In the genomic region with DNA sequence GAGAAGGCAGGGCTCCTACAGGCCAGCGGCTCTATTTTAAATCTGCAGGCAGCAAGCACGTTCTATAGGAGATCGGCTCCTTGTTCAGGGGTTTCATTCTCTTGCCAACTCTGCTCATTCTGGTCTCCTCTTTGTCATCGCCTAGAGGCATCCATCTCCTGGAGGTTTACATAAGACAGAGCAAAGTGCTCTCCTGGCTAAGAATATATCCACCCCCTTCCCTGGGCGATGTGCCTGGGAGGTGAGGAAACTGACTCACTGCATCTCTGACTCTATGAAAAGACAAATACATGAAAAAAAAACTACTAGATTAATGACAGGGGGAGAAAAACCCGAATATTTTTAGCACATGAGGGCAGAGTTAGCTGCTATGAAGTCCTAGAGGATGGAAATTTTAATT, we compare ENCODE assay signal across 15 cellular contexts.
A peak's percentile ranks its signal among the peaks of the same experiment; 100 is the strongest.
DNase-seq lines count a peak whose midpoint lies in the region; TF ChIP-seq lines count a peak whose summit lies in the region.
"Had no signal": no experiment of that assay in that cellular context is flagged by ENCODE, and none has a peak within 500 bp of the region (broad histone marks: within the 10 kb centered on the region; RNA-seq: fewer than 3 reads in every experiment).

No MANE protein-coding gene starts in this region.

- peaks cover 5 to 18% (median 11%) of the 10 kb centered on the region in 5 experiments for H3K9me3 Mint-ChIP-seq in brain

- POLR2A ChIA-PET in AG04449 (lab: Yijun Ruan, JAX) = no interaction called here

- peaks cover 5% of the 10 kb centered on the region for H3K36me3 Mint-ChIP-seq in brain
- H3K36me3 Mint-ChIP-seq: natural killer cell treated with Interleukin-12 subunit alpha and Interleukin-12 subunit beta and Interleukin-15 and Interleukin-18, amount 100 ng/mL, for 72 hours; stimulated activated naive B cell treated with anti-CD40 and anti-IgM and Interleukin-4, amounts not matched to agents 10 μg/mL and 1 μg/mL and 100 μg/mL, for 72 hours had no signal

- peak; percentile 72 for DNase-seq in AG04449 (ENCODE audit: low read depth, low spot score)
- peak; percentile 46 for DNase-seq in HS-5 (ENCODE audit: low read depth)
- peak; percentile 69 for DNase-seq in inferior parietal cortex (ENCODE audit: extremely low spot score)
- DNase-seq in NOMO-1 (lab: John Stamatoyannopoulos, UW; ENCODE audit: unreplicated experiment in 2 of 2) = no peak
- no peak for DNase-seq in SIG-M5 treated with dmso at 0.1 percent for 504 hours (lab: John Stamatoyannopoulos, UW; ENCODE audit: unreplicated experiment)
- DNase-seq in activated effector memory CD4-positive, alpha-beta T cell treated with anti-CD3 and anti-CD28 coated beads, Interleukin-2, amount 50 U/mL, for 16 hours = no peak
- no peak for DNase-seq in NCI-H2029 (lab: John Stamatoyannopoulos, UW)
- DNase-seq: activated CD4-positive, alpha-beta T cell treated with anti-CD3 and anti-CD28 coated beads, Interleukin-2, amount 50 U/mL, for 48 hours; activated naive CD4-positive, alpha-beta T cell treated with anti-CD3 and anti-CD28 coated beads, Interleukin-2, amount 50 U/mL, for 16 hours; islet precursor cell; NCI-H446 treated with DMSO at 0.1 percent for 48 hours; stimulated activated naive B cell treated with anti-CD40 and anti-IgM and Interleukin-4, amounts not matched to agents 10 μg/mL and 1 μg/mL and 100 μg/mL, for 72 hours had no signal

- H3K4me3 Mint-ChIP-seq in brain = no peak overlapping the region
- H3K4me3 Mint-ChIP-seq: natural killer cell treated with Interleukin-12 subunit alpha and Interleukin-12 subunit beta and Interleukin-15 and Interleukin-18, amount 100 ng/mL, for 72 hours; stimulated activated naive B cell treated with anti-CD40 and anti-IgM and Interleukin-4, amounts not matched to agents 10 μg/mL and 1 μg/mL and 100 μg/mL, for 72 hours had no signal

- H3K27me3 Mint-ChIP-seq in brain = peaks cover 4% of the 10 kb centered on the region

- TF ChIP-seq CTCF in AG04449 (IDR thresholded peaks at IDR 0.05; ENCODE audit: insufficient read depth, low read length, missing control alignments) (no peak), brain (conservative IDR thresholded peaks at IDR 0.05) (no peak)

- CTCF ChIA-PET in AG04449 (lab: Yijun Ruan, JAX) = interaction anchor here (0.6 to 1.8 kb wide), 2 partner anchors 11 to 83 kb away, joined by 3 to 4 read pairs; no protein-coding TSS in a partner anchor

- no peak overlapping the region for H3K4me3 ChIP-seq in AG04449 (ENCODE audit: low read depth, low read length)
- H3K4me3 ChIP-seq: HAP-1 had no signal

- H3K27ac Mint-ChIP-seq in brain = peak overlapping the region in 4 of 5 experiments; percentile 16 to 65 (median 59)
- H3K27ac Mint-ChIP-seq: natural killer cell treated with Interleukin-12 subunit alpha and Interleukin-12 subunit beta and Interleukin-15 and Interleukin-18, amount 100 ng/mL, for 72 hours; stimulated activated naive B cell treated with anti-CD40 and anti-IgM and Interleukin-4, amounts not matched to agents 10 μg/mL and 1 μg/mL and 100 μg/mL, for 72 hours had no signal

- peaks cover 23% of the 10 kb centered on the region for H3K4me1 Mint-ChIP-seq in brain
- H3K4me1 Mint-ChIP-seq: stimulated activated naive B cell treated with anti-CD40 and anti-IgM and Interleukin-4, amounts not matched to agents 10 μg/mL and 1 μg/mL and 100 μg/mL, for 72 hours had no signal

Comparison
In these comparisons a context has a peak if more than half of its experiments do, and no peak if none do; other contexts are left out.
1. DNase-seq: peak in AG04449 (single experiment), HS-5 (single experiment) and inferior parietal cortex (single experiment); none in NOMO-1 (0 of 2), SIG-M5 treated with dmso at 0.1 percent for 504 hours (single experiment), activated effector memory CD4-positive, alpha-beta T cell treated with anti-CD3 and anti-CD28 coated beads, Interleukin-2, amount 50 U/mL, for 16 hours (single experiment) and NCI-H2029 (single experiment).